ENCODE assay signal across 8 cellular contexts in genomic region chr6:135506270-135506997, GRCh38. TPM values are rescaled to one million over a fixed set of nuclear protein-coding genes. Genes with fewer than 3 reads are reported as not detected.
A peak's percentile ranks its signal among the peaks of the same experiment; 100 is the strongest.
DNase-seq lines count a peak whose midpoint lies in the region; ATAC-seq, FAIRE-seq and TF ChIP-seq lines count a peak whose summit lies in the region.

No MANE protein-coding gene starts in this region.

- peak; percentile 74 for ATAC-seq in DND-41 (ENCODE audit: insufficient read depth, low read depth)
- peak; percentile 93 for ATAC-seq in GM19395 (IDR thresholded peaks at IDR 0.05; ENCODE audit: unreplicated experiment)
- peak; percentile 94 for ATAC-seq in HG03342 (IDR thresholded peaks at IDR 0.05; ENCODE audit: unreplicated experiment)
- peak; percentile 93 for ATAC-seq in K562
- peak; percentile 86 for ATAC-seq in left colon

- no peaks in the 10 kb centered on the region for H3K79me2 ChIP-seq in DND-41 (ENCODE audit: insufficient read depth, low read length)
- H3K79me2 ChIP-seq in K562 (ENCODE audit: control insufficient read depth, insufficient read depth, low read length), result no peaks in the 10 kb centered on the region

- no peaks in the 10 kb centered on the region for H3K4me1 ChIP-seq in DND-41 (ENCODE audit: insufficient read depth, low read length)
- peaks cover 0 to 6% of the 10 kb centered on the region in 2 experiments; a peak in 3 of 5 replicates for H3K4me1 ChIP-seq in K562 (replicated peaks in 1 of 2; ENCODE audit: control insufficient read depth in 2 of 2, insufficient read depth in 2 of 2, low read length in 2 of 2)

- intact Hi-C loops in K562 (cut with micrococcal nuclease) (loop anchor here (1.0 to 10.0 kb wide), 4 partner anchors 30 to 808 kb away; no protein-coding TSS in a partner anchor), left colon (cut with DNase I, micrococcal nuclease) (no loop called here)

- BruUV-seq in K562 (replicated peaks; lab: Mats Ljungman, UMichigan), result no TSS peak

- peak; percentile 93 to 94 for TF ChIP-seq RAD21 in K562 (CRISPR knock-in tag; conservative IDR thresholded peaks at IDR 0.05 in 1 of 2, IDR thresholded peaks at IDR 0.05 in 1 of 2)

- POLR2A ChIA-PET in K562 (lab: Yijun Ruan, JAX), result interaction anchor here (1.3 kb wide), 1 partner anchor 8 kb away, joined by 3 read pairs; no protein-coding TSS in a partner anchor

- peak; percentile 37 for FAIRE-seq in K562 (lab: Jason Lieb, UNC)

- no peak overlapping the region for H3K27ac ChIP-seq in DND-41 (ENCODE audit: low read length)
- no peak overlapping the region for H3K27ac ChIP-seq in K562 (ENCODE audit: extremely low read depth, low read depth, low read length)

- DNase-seq in DND-41 (no peak), NCI-H748 (lab: John Stamatoyannopoulos, UW; ENCODE audit: unreplicated experiment) (peak; percentile 65), K562 (ENCODE audit: extremely low read depth in 1 of 4, low spot score in 3 of 4) (peak; percentile 29 to 67 (median 48)), left colon (no peak), mucosa of gallbladder (ENCODE audit: low spot score) (no peak), iPS-NIHi7 (ENCODE audit: extremely low spot score) (no peak)

- no peaks in the 10 kb centered on the region for H4K20me1 ChIP-seq in DND-41 (ENCODE audit: insufficient read depth, low read length)
- no peaks in the 10 kb centered on the region for H4K20me1 ChIP-seq in K562 (replicated peaks; ENCODE audit: control insufficient read depth, insufficient read depth, low read length)

- no peaks in the 10 kb centered on the region for H3K27me3 ChIP-seq in DND-41 (ENCODE audit: insufficient read depth, low read length, poor library complexity)
- H3K27me3 ChIP-seq in K562 (ENCODE audit: control insufficient read depth in 2 of 2, insufficient read depth in 2 of 2, low read length in 2 of 2), result no peaks in the 10 kb centered on the region

- H2AFZ ChIP-seq in DND-41 (ENCODE audit: low read depth, low read length), result no peak overlapping the region
- H2AFZ ChIP-seq in K562 (ENCODE audit: low read depth, low read length), result peak overlapping the region; percentile 22; the same call in 1 of the 2 replicates

- no peak for TF ChIP-seq POLR2A in K562 (conservative IDR thresholded peaks at IDR 0.05)

- H3K4me3 ChIP-seq in DND-41 (ENCODE audit: low read depth in 1 of 2, low read length in 2 of 2), result no peak overlapping the region
- H3K4me3 ChIP-seq in K562, result no peak overlapping the region

- H3K36me3 ChIP-seq in DND-41 (ENCODE audit: insufficient read depth, low read length) (no peaks in the 10 kb centered on the region), K562 (ENCODE audit: control insufficient read depth, insufficient read depth, low read length) (no peaks in the 10 kb centered on the region)

- no peaks in the 10 kb centered on the region for H3K9me3 ChIP-seq in DND-41 (ENCODE audit: insufficient read depth, low read length, severe bottlenecking)
- no peaks in the 10 kb centered on the region for H3K9me3 ChIP-seq in K562 (replicated peaks; ENCODE audit: control insufficient read depth, insufficient read depth, low read depth, low read length)

- no peak overlapping the region for H3K9ac ChIP-seq in DND-41 (ENCODE audit: low read depth, low read length)
- no peak overlapping the region for H3K9ac ChIP-seq in K562 (ENCODE audit: insufficient read depth in 1 of 2, low read depth in 2 of 2, low read length in 2 of 2)

- H3K4me2 ChIP-seq in DND-41 (ENCODE audit: insufficient read depth, low read length) (no peak overlapping the region), K562 (ENCODE audit: insufficient read depth, low read length) (no peak overlapping the region)

- 29% methylated on average over 4 of the region's 4 CpGs for WGBS in K562 (ENCODE audit: insufficient coverage, low coverage, missing lambda C conversion rate)

- no peak for TF ChIP-seq EP300 in K562 (IDR thresholded peaks at IDR 0.05; ENCODE audit: low read length)

- TF ChIP-seq CTCF in DND-41 (IDR thresholded peaks at IDR 0.05; ENCODE audit: borderline replicate concordance, extremely low read depth, low read length, poor library complexity, severe bottlenecking), result peak; percentile 72
- peak; percentile 49 to 90 (median 73); a peak in 5 of 6 replicates for TF ChIP-seq CTCF in K562 (IDR thresholded peaks at IDR 0.05 in 2 of 3, conservative IDR thresholded peaks at IDR 0.05 in 1 of 3; ENCODE audit: insufficient read depth in 2 of 3, low read depth in 1 of 3, low read length in 3 of 3)

- CTCF ChIA-PET in K562 (lab: Yijun Ruan, JAX; ENCODE audit: low intra/inter-chr PET ratio), result interaction anchor here (0.6 to 2.5 kb wide), 6 partner anchors 30 to 811 kb away, joined by 3 to 12 read pairs (median 4); no protein-coding TSS in a partner anchor

- H3K9me1 ChIP-seq in K562 (ENCODE audit: control insufficient read depth, insufficient read depth, low read length), result no peaks in the 10 kb centered on the region

- in situ Hi-C loops in K562 (cut with MboI), result no loop called here

TF ChIP-seq in K562, 482 proteins besides CTCF, POLR2A, EP300 and RAD21 (continues in another document):
- TF ChIP-seq SAFB (IDR thresholded peaks at IDR 0.05; ENCODE audit: borderline replicate concordance, low read depth, low read length) (no peak), SMAD3 (CRISPR knock-in tag; conservative IDR thresholded peaks at IDR 0.05) (0 out of 2 replicates have a peak, but pooled peaks have one; percentile 5), ELK1 (CRISPR knock-in tag; IDR thresholded peaks at IDR 0.05) (no peak), CCAR2 (IDR thresholded peaks at IDR 0.05; ENCODE audit: low read depth, low read length) (no peak), POLR2AphosphoS5 (IDR thresholded peaks at IDR 0.05; ENCODE audit: control insufficient read depth, insufficient read depth, low read depth, low read length) (no peak), HMBOX1 (IDR thresholded peaks at IDR 0.05) (no peak), L3MBTL2 (IDR thresholded peaks at IDR 0.05) (no peak), CEBPG (CRISPR knock-in tag; IDR thresholded peaks at IDR 0.05) (no peak), CEBPG (tag; conservative IDR thresholded peaks at IDR 0.05 in 1 of 2, IDR thresholded peaks at IDR 0.05 in 1 of 2) (peak in 1 of 2 experiments; percentile 18; a peak in 1 of 4 replicates), SMC3 (conservative IDR thresholded peaks at IDR 0.05; ENCODE audit: insufficient read depth, low read depth, low read length) (peak; percentile 47), NR3C1 (CRISPR knock-in tag; IDR thresholded peaks at IDR 0.05) (no peak), CREB5 (CRISPR knock-in tag; IDR thresholded peaks at IDR 0.05) (0 out of 2 replicates have a peak, but pooled peaks have one; percentile 39), CBX8 (IDR thresholded peaks at IDR 0.05; ENCODE audit: borderline replicate concordance, extremely low read depth, low read depth, low read length, poor library complexity, severe bottlenecking) (no peak), SRSF9 (IDR thresholded peaks at IDR 0.05; ENCODE audit: borderline replicate concordance, low read depth, low read length) (no peak)

RNA-seq across cellular contexts. Expression of gene AHI1, which starts 8.9 kb away (rescaled TPM):
- 51.8 and 267 TPM in 2 replicates for total RNA-seq in K562 (2011; cell fraction: chromatin; rRNA removed; ENCODE audit: low replicate concordance)
- total RNA-seq in K562 (2011; cell fraction: nucleolus; rRNA removed), result 24.5 and 37.9 TPM in 2 replicates
- total RNA-seq in K562 (2011; cell fraction: nucleoplasm; rRNA removed), result 73.0 and 108 TPM in 2 replicates
- total RNA-seq in K562 (2014; rRNA removed), result 23.8 and 26.2 TPM in 2 replicates
- total RNA-seq in K562 (2014; rRNA removed; fragmentation: Illumina TruSeq; extraction: Trizol), result 45.6 and 54.3 TPM in 2 replicates
- 37.1 and 41.1 TPM in 2 replicates for total RNA-seq in K562 (2015; rRNA removed; fragmentation: Illumina TruSeq; extraction: Trizol)
- total RNA-seq in K562 (2021), result 30.9 and 33.8 TPM in 2 replicates
- 39.6 and 54.9 TPM in 2 replicates for polyA plus RNA-seq in K562 (2011; rRNA removed)
- polyA plus RNA-seq in K562 (2011; cell fraction: cytosol; rRNA removed), result 6.8 and 11.1 TPM in 2 replicates
- 63.7 and 78.6 TPM in 2 replicates for polyA plus RNA-seq in K562 (2011; cell fraction: nucleus; rRNA removed)
- 19.1 and 23.8 TPM in 2 replicates for polyA plus RNA-seq in K562 (2012)
- 30.0 and 34.8 TPM in 2 replicates for polyA plus RNA-seq in K562 (2014; fragmentation: Illumina TruSeq; extraction: Trizol)
- polyA plus RNA-seq in K562 (2014; fragmentation: Nextera tagmentation; extraction: Ambion mirVana), result 10 to 100 TPM; 24.7 to 27.7 TPM
- 24.1 and 32.2 TPM in 2 replicates for polyA plus RNA-seq in K562 (2014; rRNA removed)
- polyA minus RNA-seq in K562 (2011; rRNA and poly(A)+ RNA removed), result 104 and 113 TPM in 2 replicates
- 19.1 and 22.9 TPM in 2 replicates for polyA minus RNA-seq in K562 (2011; cell fraction: cytosol; rRNA and poly(A)+ RNA removed)
- 73.5 and 131 TPM in 2 replicates for polyA minus RNA-seq in K562 (2011; cell fraction: nucleus; rRNA and poly(A)+ RNA removed)
- 10 to 100 TPM; 21.4 to 25.8 TPM for total RNA-seq in left colon
- 20.0 TPM for total RNA-seq in mucosa of gallbladder

Comparison
In these comparisons a context has a peak if more than half of its experiments do, and no peak if none do; other contexts are left out.
1. DNase-seq: peak in NCI-H748 (single experiment) and K562 (4 of 4); none in DND-41 (single experiment), left colon (0 of 2), mucosa of gallbladder (single experiment) and iPS-NIHi7 (single experiment).
2. Peak in every context shown above with its lines, with median percentiles within 50 percentile points of each other: ATAC-seq.